11 cellular contexts compared by ENCODE assay signal in genomic region chr1:56703747-56704146, GRCh38.
"Had no signal": no experiment of that assay in that cellular context is flagged by ENCODE, and none has a peak within 500 bp of the region (broad histone marks: within the 10 kb centered on the region; RNA-seq: fewer than 3 reads in every experiment).

No MANE protein-coding gene starts in this region.

- DNase-seq: GM23248, GOT3, H7, H9, HCEC 1CT, HFFc6 had no signal

- H3K4me1 ChIP-seq: HAP-1 had no signal

- FAIRE-seq: H1, H54 had no signal

- H3K27ac ChIP-seq: GM23248 had no signal

- ATAC-seq: GM23338, HCT116 had no signal

- H3K9me3 ChIP-seq: HAP-1 had no signal

- H3K4me3 ChIP-seq: GM23248, GM23338, HAP-1 had no signal
